Comparison of ENCODE assay signal across 6 cellular contexts in genomic region chr9:66992450-66992849, GRCh38. TPM values are rescaled to one million over a fixed set of nuclear protein-coding genes. Genes with fewer than 3 reads are reported as not detected.
"Had no signal": no experiment of that assay in that cellular context is flagged by ENCODE, and none has a peak within 500 bp of the region (broad histone marks: within the 10 kb centered on the region; RNA-seq: fewer than 3 reads in every experiment).

TSS of gene SPATA31A3 (minus strand) at chr9:66992550. CDS start at chr9:66992521, 29 bp downstream.

RNA-seq across cellular contexts. Expression of gene SPATA31A3, which starts in this region (rescaled TPM):
- total RNA-seq: GM23248, GM23338, H1, H4, H7, HFFc6 had no signal
- polyA plus RNA-seq: GM23248, GM23338, H1 had no signal
